Comparison of ENCODE assay signal across 38 cellular contexts in genomic region chr7:88787777-88788176, GRCh38. TPM values are rescaled to one million over a fixed set of nuclear protein-coding genes. Genes with fewer than 3 reads are reported as not detected.
"Had no signal": no experiment of that assay in that cellular context is flagged by ENCODE, and none has a peak within 500 bp of the region (broad histone marks: within the 10 kb centered on the region; RNA-seq: fewer than 3 reads in every experiment).

No MANE protein-coding gene starts in this region.

- H3K27ac Mint-ChIP-seq: activated B cell treated with CpG ODN at 0.5 μM for 24 hours; activated CD4-positive, alpha-beta memory T cell treated with anti-CD3 and anti-CD28 coated beads for 36 hours; activated CD4-positive, alpha-beta T cell treated with anti-CD3 and anti-CD28 coated beads, Interleukin-2, amount 10 ng/mL, durations not matched to agents 24 days and 14 days; activated CD8-positive, alpha-beta T cell treated with anti-CD3 and anti-CD28 coated beads for 36 hours; activated naive CD4-positive, alpha-beta T cell treated with anti-CD3 and anti-CD28 coated beads, Interleukin-2, amount 50 U/mL, for 24 hours; activated naive CD8-positive, alpha-beta T cell; activated naive CD8-positive, alpha-beta T cell treated with anti-CD3 and anti-CD28 coated beads, Interleukin-2, amount 10 ng/mL, durations not matched to agents 7 days and 5 days; activated naive CD8-positive, alpha-beta T cell treated with anti-CD3 and anti-CD28 coated beads, Interleukin-2, amount 50 U/mL, for 24 hours; activated T-cell treated with anti-CD3 and anti-CD28 coated beads, Interleukin-2, amount 50 U/mL, for 24 hours; activated T-helper 2 cell treated with anti-CD3 and anti-CD28 coated beads, Interferon-gamma antibody, Interleukin-2, Interleukin-4, amounts not matched to agents 10 μg/mL and 5 μg/mL and 100 μg/mL, durations not matched to agents 14 hours and 24 hours and 36 hours; brain; T-helper 1 cell treated with Interleukin-12 subunit alpha and Interleukin-12 subunit beta and Interleukin-4 antibody, amounts not matched to agents 30 μg/mL and 1 μg/mL, for 36 hours; T-helper 2 cell treated with Interferon-gamma antibody and Interleukin-4, amounts not matched to agents 5 μg/mL and 100 μg/mL, for 36 hours had no signal

- H3K9me3 ChIP-seq: ascending aorta had no signal

- H3K4me1 ChIP-seq: ascending aorta had no signal

- H3K4me3 ChIP-seq: ascending aorta, cardiac muscle cell had no signal

- H3K27me3 ChIP-seq: ascending aorta, cardiac muscle cell had no signal

- H3K36me3 ChIP-seq: ascending aorta, cardiac muscle cell had no signal

- DNase-seq: activated B cell treated with CpG ODN at 0.5 μM for 24 hours; activated CD4-positive, alpha-beta memory T cell treated with anti-CD3 and anti-CD28 coated beads for 36 hours; activated CD4-positive, alpha-beta T cell treated with anti-CD3 and anti-CD28 coated beads for 4 hours; activated CD4-positive, alpha-beta T cell treated with anti-CD3 and anti-CD28 coated beads, Interleukin-2, amount 10 ng/mL, durations not matched to agents 24 days and 14 days; activated CD4-positive, alpha-beta T cell treated with anti-CD3 and anti-CD28 coated beads, Interleukin-2, amount 50 U/mL, for 1 hour; activated CD4-positive, alpha-beta T cell treated with anti-CD3 and anti-CD28 coated beads, Interleukin-2, amount 50 U/mL, for 4 hours; activated CD4-positive, CD25-positive, alpha-beta regulatory T cell treated with anti-CD3 and anti-CD28 coated beads, Interleukin-2, amount 50 U/mL, for 72 hours; activated CD8-positive, alpha-beta memory T cell treated with anti-CD3 and anti-CD28 coated beads, Interleukin-2, amount 50 U/mL, for 48 hours; activated CD8-positive, alpha-beta T cell treated with anti-CD3 and anti-CD28 coated beads for 36 hours; activated effector memory CD4-positive, alpha-beta T cell treated with Interleukin-2 at 50 U/mL for 16 hours; activated gamma-delta T cell; activated naive CD4-positive, alpha-beta T cell treated with anti-CD3 and anti-CD28 coated beads for 36 hours; activated naive CD8-positive, alpha-beta T cell treated with anti-CD3 and anti-CD28 coated beads, Interleukin-2, amount 10 ng/mL, durations not matched to agents 7 days and 5 days; activated naive CD8-positive, alpha-beta T cell treated with anti-CD3 and anti-CD28 coated beads, Interleukin-2, amount 50 U/mL, for 24 hours; activated T-cell treated with anti-CD3 and anti-CD28 coated beads, Interleukin-2, amount 50 U/mL, for 24 hours; activated T-cell treated with anti-CD3 and anti-CD28 coated beads, Interleukin-2, amount 50 U/mL, for 48 hours; amygdala; anterior cingulate cortex; caudate nucleus; cerebellar nuclear complex; T-helper 1 cell; T-helper 2 cell; T-helper 9 cell had no signal

- FAIRE-seq: bronchial epithelial cell, TTC549 had no signal

- H3K27ac ChIP-seq: ascending aorta, cardiac muscle cell, VCaP had no signal

- ATAC-seq: activated CD8-positive, alpha-beta T cell treated with anti-CD3 and anti-CD28 coated beads for 36 hours; activated naive CD8-positive, alpha-beta T cell treated with anti-CD3 and anti-CD28 coated beads, Interleukin-2, amount 50 U/mL, for 24 hours had no signal

- H3K27me3 Mint-ChIP-seq: activated B cell treated with CpG ODN at 0.5 μM for 24 hours; activated CD4-positive, alpha-beta memory T cell treated with anti-CD3 and anti-CD28 coated beads for 36 hours; activated CD8-positive, alpha-beta T cell treated with anti-CD3 and anti-CD28 coated beads for 36 hours; activated naive CD4-positive, alpha-beta T cell treated with anti-CD3 and anti-CD28 coated beads, Interleukin-2, amount 50 U/mL, for 24 hours; activated naive CD8-positive, alpha-beta T cell treated with anti-CD3 and anti-CD28 coated beads, Interleukin-2, amount 50 U/mL, for 24 hours; activated T-cell treated with anti-CD3 and anti-CD28 coated beads, Interleukin-2, amount 50 U/mL, for 24 hours; central memory CD8-positive, alpha-beta T cell had no signal

- H3K9me3 Mint-ChIP-seq: activated B cell treated with CpG ODN at 0.5 μM for 24 hours; activated CD4-positive, alpha-beta memory T cell treated with anti-CD3 and anti-CD28 coated beads for 36 hours; activated CD4-positive, alpha-beta T cell treated with anti-CD3 and anti-CD28 coated beads, Interleukin-2, amount 10 ng/mL, durations not matched to agents 24 days and 14 days; activated CD8-positive, alpha-beta T cell treated with anti-CD3 and anti-CD28 coated beads for 36 hours; activated naive CD4-positive, alpha-beta T cell treated with anti-CD3 and anti-CD28 coated beads for 36 hours; activated naive CD4-positive, alpha-beta T cell treated with anti-CD3 and anti-CD28 coated beads, Interleukin-2, amount 50 U/mL, for 24 hours; activated naive CD8-positive, alpha-beta T cell treated with anti-CD3 and anti-CD28 coated beads, Interleukin-2, amount 10 ng/mL, durations not matched to agents 7 days and 5 days; activated naive CD8-positive, alpha-beta T cell treated with anti-CD3 and anti-CD28 coated beads, Interleukin-2, amount 50 U/mL, for 24 hours; activated T-cell treated with anti-CD3 and anti-CD28 coated beads, Interleukin-2, amount 50 U/mL, for 24 hours; activated T-helper 2 cell treated with anti-CD3 and anti-CD28 coated beads, Interferon-gamma antibody, Interleukin-2, Interleukin-4, amounts not matched to agents 10 μg/mL and 5 μg/mL and 100 μg/mL, durations not matched to agents 14 hours and 24 hours and 36 hours; brain; central memory CD8-positive, alpha-beta T cell; T-helper 1 cell treated with Interleukin-12 subunit alpha and Interleukin-12 subunit beta and Interleukin-4 antibody, amounts not matched to agents 30 μg/mL and 1 μg/mL, for 36 hours; T-helper 2 cell treated with Interferon-gamma antibody and Interleukin-4, amounts not matched to agents 5 μg/mL and 100 μg/mL, for 36 hours had no signal

- H3K4me3 Mint-ChIP-seq: activated B cell treated with CpG ODN at 0.5 μM for 24 hours; activated CD4-positive, alpha-beta memory T cell treated with anti-CD3 and anti-CD28 coated beads for 36 hours; activated CD4-positive, alpha-beta T cell treated with anti-CD3 and anti-CD28 coated beads, Interleukin-2, amount 10 ng/mL, durations not matched to agents 24 days and 14 days; activated CD8-positive, alpha-beta T cell treated with anti-CD3 and anti-CD28 coated beads for 36 hours; activated naive CD4-positive, alpha-beta T cell treated with anti-CD3 and anti-CD28 coated beads for 36 hours; activated naive CD4-positive, alpha-beta T cell treated with anti-CD3 and anti-CD28 coated beads, Interleukin-2, amount 50 U/mL, for 24 hours; activated naive CD8-positive, alpha-beta T cell; activated naive CD8-positive, alpha-beta T cell treated with anti-CD3 and anti-CD28 coated beads, Interleukin-2, amount 10 ng/mL, durations not matched to agents 7 days and 5 days; activated naive CD8-positive, alpha-beta T cell treated with anti-CD3 and anti-CD28 coated beads, Interleukin-2, amount 50 U/mL, for 24 hours; activated T-cell treated with anti-CD3 and anti-CD28 coated beads, Interleukin-2, amount 50 U/mL, for 24 hours; brain; central memory CD8-positive, alpha-beta T cell; T-helper 1 cell treated with Interleukin-12 subunit alpha and Interleukin-12 subunit beta and Interleukin-4 antibody, amounts not matched to agents 30 μg/mL and 1 μg/mL, for 36 hours; T-helper 2 cell treated with Interferon-gamma antibody and Interleukin-4, amounts not matched to agents 5 μg/mL and 100 μg/mL, for 36 hours had no signal

- H3K4me1 Mint-ChIP-seq: activated B cell treated with CpG ODN at 0.5 μM for 24 hours; activated CD4-positive, alpha-beta T cell treated with anti-CD3 and anti-CD28 coated beads, Interleukin-2, amount 10 ng/mL, durations not matched to agents 24 days and 14 days; activated naive CD4-positive, alpha-beta T cell treated with anti-CD3 and anti-CD28 coated beads, Interleukin-2, amount 50 U/mL, for 24 hours; activated naive CD8-positive, alpha-beta T cell treated with anti-CD3 and anti-CD28 coated beads, Interleukin-2, amount 10 ng/mL, durations not matched to agents 7 days and 5 days; activated naive CD8-positive, alpha-beta T cell treated with anti-CD3 and anti-CD28 coated beads, Interleukin-2, amount 50 U/mL, for 24 hours; brain; central memory CD8-positive, alpha-beta T cell had no signal

- H3K36me3 Mint-ChIP-seq: activated CD4-positive, alpha-beta memory T cell treated with anti-CD3 and anti-CD28 coated beads for 36 hours; activated naive CD4-positive, alpha-beta T cell treated with anti-CD3 and anti-CD28 coated beads, Interleukin-2, amount 50 U/mL, for 24 hours; activated naive CD8-positive, alpha-beta T cell; activated naive CD8-positive, alpha-beta T cell treated with anti-CD3 and anti-CD28 coated beads, Interleukin-2, amount 10 ng/mL, durations not matched to agents 7 days and 5 days; brain had no signal

RNA-seq across cellular contexts. Expression of gene TEX47, which starts 7.8 kb away (rescaled TPM):
- total RNA-seq: activated B cell treated with CpG ODN at 0.5 μM for 24 hours; activated CD4-positive, alpha-beta memory T cell treated with anti-CD3 and anti-CD28 coated beads for 36 hours; activated CD4-positive, alpha-beta T cell treated with anti-CD3 and anti-CD28 coated beads, Interleukin-2, amount 10 ng/mL, durations not matched to agents 24 days and 14 days; activated CD8-positive, alpha-beta memory T cell treated with anti-CD3 and anti-CD28 coated beads for 36 hours; activated CD8-positive, alpha-beta T cell treated with anti-CD3 and anti-CD28 coated beads for 36 hours; activated naive CD4-positive, alpha-beta T cell treated with anti-CD3 and anti-CD28 coated beads for 36 hours; activated naive CD8-positive, alpha-beta T cell treated with anti-CD3 and anti-CD28 coated beads, Interleukin-2, amount 10 ng/mL, durations not matched to agents 7 days and 5 days; activated T-helper 2 cell treated with anti-CD3 and anti-CD28 coated beads, Interferon-gamma antibody, Interleukin-2, Interleukin-4, amounts not matched to agents 10 μg/mL and 5 μg/mL and 100 μg/mL, durations not matched to agents 14 hours and 24 hours and 36 hours; ascending aorta; bronchial epithelial cell; cardiac muscle cell; chondrocyte had no signal
- polyA plus RNA-seq: adipose tissue, cardiac muscle cell had no signal

RNA-seq across cellular contexts. Expression of gene ZNF804B, which starts 28.3 kb away (rescaled TPM):
- total RNA-seq: activated B cell treated with CpG ODN at 0.5 μM for 24 hours; activated CD4-positive, alpha-beta memory T cell treated with anti-CD3 and anti-CD28 coated beads for 36 hours; activated CD4-positive, alpha-beta T cell treated with anti-CD3 and anti-CD28 coated beads, Interleukin-2, amount 10 ng/mL, durations not matched to agents 24 days and 14 days; activated CD8-positive, alpha-beta memory T cell treated with anti-CD3 and anti-CD28 coated beads for 36 hours; activated CD8-positive, alpha-beta T cell treated with anti-CD3 and anti-CD28 coated beads for 36 hours; activated naive CD4-positive, alpha-beta T cell treated with anti-CD3 and anti-CD28 coated beads for 36 hours; activated naive CD8-positive, alpha-beta T cell treated with anti-CD3 and anti-CD28 coated beads, Interleukin-2, amount 10 ng/mL, durations not matched to agents 7 days and 5 days; activated T-helper 2 cell treated with anti-CD3 and anti-CD28 coated beads, Interferon-gamma antibody, Interleukin-2, Interleukin-4, amounts not matched to agents 10 μg/mL and 5 μg/mL and 100 μg/mL, durations not matched to agents 14 hours and 24 hours and 36 hours; ascending aorta; bronchial epithelial cell; chondrocyte had no signal
- polyA plus RNA-seq: adipose tissue, cardiac muscle cell had no signal
